In genomic region chr3:179852117-179852886, GRCh38 we compare ENCODE assay signal across 9 cellular contexts.
DNase-seq lines count a peak whose midpoint lies in the region; ATAC-seq and TF ChIP-seq lines count a peak whose summit lies in the region.
"Had no signal": no experiment of that assay in that cellular context is flagged by ENCODE, and none has a peak within 500 bp of the region (broad histone marks: within the 10 kb centered on the region; RNA-seq: fewer than 3 reads in every experiment).

No MANE protein-coding gene starts in this region.

- WGBS in transverse colon (ENCODE audit: low coverage in 1 of 2), 2 donors = 82 to 83% methylated on average over 4 of the region's 4 CpGs

- no peak overlapping the region for H3K4me3 Mint-ChIP-seq in T-helper 17 cell

- in situ Hi-C loops in GM13977 (cut with MboI; ENCODE audit: low pct_unique_long_range_greater_than_20kb, low sequenced_read_pairs, unreplicated experiment) = no loop called here
- in situ Hi-C loops in transverse colon (cut with MboI; ENCODE audit: low pct_ligation_motif_present in 1 of 4, low pct_unique_long_range_greater_than_20kb in 1 of 4, low sequenced_read_pairs in 3 of 4) = no loop called here

- no peak overlapping the region for H3K9ac ChIP-seq in OCI-LY1 (ENCODE audit: low read length)

- H3K27me3 ChIP-seq in OCI-LY1 (ENCODE audit: insufficient read depth, low read length) = no peaks in the 10 kb centered on the region
- no peaks in the 10 kb centered on the region for H3K27me3 ChIP-seq in left ventricle myocardium inferior (ENCODE audit: low read depth)
- H3K27me3 ChIP-seq in transverse colon = no peaks in the 10 kb centered on the region

- no peaks in the 10 kb centered on the region for H3F3A ChIP-seq in OCI-LY1 (ENCODE audit: insufficient read depth, low read length)

- TF ChIP-seq EP300 in transverse colon (IDR thresholded peaks at IDR 0.05; ENCODE audit: low read depth) = no peak

- H3K27ac Mint-ChIP-seq in T-helper 17 cell = no peak overlapping the region

- H3K4me3 ChIP-seq in OCI-LY1 (ENCODE audit: low read depth, low read length, poor library complexity, severe bottlenecking) (no peak overlapping the region), left ventricle myocardium inferior (no peak overlapping the region), coronary artery (no peak overlapping the region), transverse colon (no peak overlapping the region)
- H3K4me3 ChIP-seq: thoracic aorta had no signal

- peak overlapping the region; percentile 50 for H3K4me2 ChIP-seq in OCI-LY1 (ENCODE audit: low read length)

- H2AFZ ChIP-seq in OCI-LY1 (ENCODE audit: low read length) = no peak overlapping the region

- H3K36me3 ChIP-seq in OCI-LY1 (ENCODE audit: insufficient read depth, low read length) = no peaks in the 10 kb centered on the region
- H3K36me3 ChIP-seq in left ventricle myocardium inferior = no peaks in the 10 kb centered on the region
- H3K36me3 ChIP-seq in transverse colon = no peaks in the 10 kb centered on the region
- H3K36me3 ChIP-seq: thoracic aorta had no signal

- H3K4me1 ChIP-seq in OCI-LY1 (ENCODE audit: insufficient read depth, low read length, severe bottlenecking) (peaks cover 27% of the 10 kb centered on the region), left ventricle myocardium inferior (peaks cover 13% of the 10 kb centered on the region), transverse colon (no peaks in the 10 kb centered on the region)

- H3K27ac ChIP-seq in OCI-LY1 (ENCODE audit: low read depth, low read length, poor library complexity, severe bottlenecking) (peak overlapping the region; percentile 78), left ventricle myocardium inferior (replicated peaks) (peak overlapping the region; percentile 49), coronary artery (no peak overlapping the region), transverse colon (no peak overlapping the region)
- H3K27ac ChIP-seq: thoracic aorta had no signal

- intact Hi-C loops in left ventricle myocardium inferior (cut with micrococcal nuclease) (no loop called here), transverse colon (cut with DNase I; ENCODE audit: low total_unique reads) (no loop called here)

- no peak for TF ChIP-seq POLR2A in transverse colon (IDR thresholded peaks at IDR 0.05)

- no peaks in the 10 kb centered on the region for H3K4me1 Mint-ChIP-seq in T-helper 17 cell

- no peaks in the 10 kb centered on the region for H3K9me2 ChIP-seq in OCI-LY1 (ENCODE audit: low read depth, low read length)

- H3K27me3 Mint-ChIP-seq in T-helper 17 cell = peaks cover 11% of the 10 kb centered on the region

- peak; percentile 38 for TF ChIP-seq CTCF in GM13977 (IDR thresholded peaks at IDR 0.05; ENCODE audit: extremely low read depth, insufficient read depth, missing control alignments)
- TF ChIP-seq CTCF in OCI-LY1 (IDR thresholded peaks at IDR 0.05; ENCODE audit: low read length) = peak; percentile 37; the same call in 1 of the 2 replicates
- TF ChIP-seq CTCF in left ventricle myocardium inferior (IDR thresholded peaks at IDR 0.05; ENCODE audit: borderline replicate concordance) = no peak
- no peak for TF ChIP-seq CTCF in coronary artery (IDR thresholded peaks at IDR 0.05)
- TF ChIP-seq CTCF in transverse colon (IDR thresholded peaks at IDR 0.05) = no peak

- peak; percentile 76 for ATAC-seq in HG02623 (IDR thresholded peaks at IDR 0.05; ENCODE audit: unreplicated experiment)
- no peak for ATAC-seq in T-helper 17 cell

- no peaks in the 10 kb centered on the region for H4K20me1 ChIP-seq in OCI-LY1 (ENCODE audit: insufficient read depth, low read length)

- H3K36me3 Mint-ChIP-seq in T-helper 17 cell (ENCODE audit: low read depth) = no peaks in the 10 kb centered on the region

- H3K79me2 ChIP-seq in OCI-LY1 (ENCODE audit: insufficient read depth, low read length) = no peaks in the 10 kb centered on the region

- H3K9me3 ChIP-seq in OCI-LY1 (ENCODE audit: low read length) (no peaks in the 10 kb centered on the region), left ventricle myocardium inferior (replicated peaks) (no peaks in the 10 kb centered on the region), T-helper 17 cell (ENCODE audit: control insufficient read depth, low read length, poor library complexity, severe bottlenecking) (no peaks in the 10 kb centered on the region), transverse colon (no peaks in the 10 kb centered on the region)
- H3K9me3 ChIP-seq: thoracic aorta had no signal

- DNase-seq in GM13977 (ENCODE audit: low spot score) = peak; percentile 52
- no peak for DNase-seq in left ventricle myocardium inferior
- DNase-seq in coronary artery (ENCODE audit: low spot score) = no peak
- DNase-seq in T-helper 17 cell = no peak
- DNase-seq in stimulated activated CD4-positive, alpha-beta T cell treated with anti-CD3 and anti-CD28 coated beads, Interleukin-15, amount 100 ng/mL, for 24 hours = no peak
- DNase-seq in transverse colon = no peak

Comparison
In these comparisons a context has a peak if more than half of its experiments do, and no peak if none do; other contexts are left out.
1. CTCF ChIP-seq: peak in GM13977 (single experiment) and OCI-LY1 (single experiment); none in left ventricle myocardium inferior (single experiment), coronary artery (single experiment) and transverse colon (0 of 5).
2. H3K27ac ChIP-seq: peak in OCI-LY1 (single experiment) and left ventricle myocardium inferior (single experiment); none in coronary artery (0 of 2) and transverse colon (0 of 4).